In genomic region chr22:27873476-27873875, GRCh38 we compare ENCODE assay signal across 14 cellular contexts. TPM values are rescaled to one million over a fixed set of nuclear protein-coding genes. Genes with fewer than 3 reads are reported as not detected.
A peak's percentile ranks its signal among the peaks of the same experiment; 100 is the strongest.
DNase-seq lines count a peak whose midpoint lies in the region; ATAC-seq, FAIRE-seq and TF ChIP-seq lines count a peak whose summit lies in the region.
"Had no signal": no experiment of that assay in that cellular context is flagged by ENCODE, and none has a peak within 500 bp of the region (broad histone marks: within the 10 kb centered on the region; RNA-seq: fewer than 3 reads in every experiment).

No MANE protein-coding gene starts in this region.

- H3K9me3 Mint-ChIP-seq in brain = peaks cover 0 to 2% (median 0%) of the 10 kb centered on the region in 5 experiments
- no peaks in the 10 kb centered on the region for H3K9me3 Mint-ChIP-seq in osteocyte (ENCODE audit: unreplicated experiment)
- no peaks in the 10 kb centered on the region for H3K9me3 Mint-ChIP-seq in mesothelial cell of epicardium
- H3K9me3 Mint-ChIP-seq: natural killer cell had no signal

- H3K4me3 Mint-ChIP-seq in brain = peak overlapping the region in 1 of 5 experiments; percentile 78
- no peak overlapping the region for H3K4me3 Mint-ChIP-seq in osteocyte (ENCODE audit: unreplicated experiment)
- H3K4me3 Mint-ChIP-seq in mesothelial cell of epicardium = no peak overlapping the region
- H3K4me3 Mint-ChIP-seq: natural killer cell had no signal

- peaks cover 76% of the 10 kb centered on the region for H3K4me1 Mint-ChIP-seq in brain
- H3K4me1 Mint-ChIP-seq in osteocyte (ENCODE audit: unreplicated experiment) = peaks cover 77% of the 10 kb centered on the region
- peaks cover 55% of the 10 kb centered on the region for H3K4me1 Mint-ChIP-seq in mesothelial cell of epicardium

- peak overlapping the region; percentile 34 to 96 (median 58) for H3K27ac Mint-ChIP-seq in brain
- H3K27ac Mint-ChIP-seq in osteocyte (ENCODE audit: unreplicated experiment) = peak overlapping the region; percentile 78
- no peak overlapping the region for H3K27ac Mint-ChIP-seq in mesothelial cell of epicardium
- H3K27ac Mint-ChIP-seq: natural killer cell had no signal

- peak; percentile 84 for FAIRE-seq in urothelium cell line (lab: Jason Lieb, UNC)
- FAIRE-seq: HTR-8/SVneo had no signal

- H3K36me3 Mint-ChIP-seq in brain (peaks cover 38% of the 10 kb centered on the region), osteocyte (ENCODE audit: unreplicated experiment) (peaks cover 28% of the 10 kb centered on the region), mesothelial cell of epicardium (peaks cover 15% of the 10 kb centered on the region)
- H3K36me3 Mint-ChIP-seq: natural killer cell had no signal

- DNase-seq in Right ventricle myocardium inferior (ENCODE audit: missing footprints) (no peak), osteocyte (ENCODE audit: extremely low spot score, unreplicated experiment) (no peak), urothelium cell line (ENCODE audit: low spot score) (no peak), mesothelial cell of epicardium (ENCODE audit: low spot score in 2 of 2, unreplicated experiment in 2 of 2) (no peak), HT-29 (ENCODE audit: low spot score) (no peak)
- DNase-seq: activated CD4-positive, CD25-positive, alpha-beta regulatory T cell treated with anti-CD3 and anti-CD28 coated beads, Interleukin-2, amount 50 U/mL, for 72 hours; activated naive CD4-positive, alpha-beta T cell treated with Interleukin-2 at 50 U/mL for 16 hours; natural killer cell; NCI-H1436 treated with DMSO at 0.1 percent for 48 hours; NCI-H345; SIG-M5 had no signal

- TF ChIP-seq CTCF in brain (conservative IDR thresholded peaks at IDR 0.05) (no peak), osteocyte (IDR thresholded peaks at IDR 0.05) (no peak), mesothelial cell of epicardium (IDR thresholded peaks at IDR 0.05; ENCODE audit: unreplicated experiment) (no peak)

- intact Hi-C loops in Right ventricle myocardium inferior (cut with DNase I) = no loop called here

- peak; percentile 84 for ATAC-seq in Right ventricle myocardium inferior
- no peak for ATAC-seq in GM18511 (IDR thresholded peaks at IDR 0.05; ENCODE audit: unreplicated experiment)
- ATAC-seq: natural killer cell had no signal

- H3K27me3 Mint-ChIP-seq in brain = peaks cover 1% of the 10 kb centered on the region
- H3K27me3 Mint-ChIP-seq in osteocyte (ENCODE audit: unreplicated experiment) = no peaks in the 10 kb centered on the region
- no peaks in the 10 kb centered on the region for H3K27me3 Mint-ChIP-seq in mesothelial cell of epicardium (ENCODE audit: low read depth)

RNA-seq across cellular contexts. Expression of gene PITPNB, which starts 45.6 kb away (rescaled TPM):
- polyA plus RNA-seq in brain (ENCODE audit: insufficient read depth, low read depth, low replicate concordance) = 26.4 TPM
- total RNA-seq in Right ventricle myocardium inferior (43.7 TPM), osteocyte (86.6 and 86.7 TPM in 2 replicates), mesothelial cell of epicardium (93.0 to 97.2 TPM (median 96.2 TPM) in 3 replicates)
- total RNA-seq in HT-29 (2014; rRNA removed; shearing (Covaris generic)) = 9.5 and 12.3 TPM in 2 replicates
